In the genomic region with DNA sequence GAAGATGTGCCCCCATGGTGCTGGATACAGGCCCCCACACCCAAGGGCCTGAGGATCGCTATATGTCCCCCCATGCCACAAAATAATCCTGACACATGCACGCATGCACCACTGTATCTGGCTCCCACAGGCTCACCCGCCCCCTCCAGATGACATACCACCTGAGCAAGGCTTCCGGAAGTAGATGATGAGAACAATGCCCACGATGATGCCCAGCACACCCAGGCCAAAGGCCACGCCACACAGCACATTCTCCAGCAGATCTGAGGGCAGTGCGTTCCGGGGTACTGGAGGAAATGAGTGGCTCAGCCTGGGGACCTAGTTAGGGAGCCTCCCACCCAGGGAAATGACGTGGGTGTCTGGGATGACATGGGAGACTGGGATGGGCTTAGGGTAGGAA, we compare ENCODE assay signal across 1 cellular context.
TF ChIP-seq lines count a peak whose summit lies in the region.

No MANE protein-coding gene starts in this region.

TF ChIP-seq in HepG2, 621 proteins besides CTCF, POLR2A, EP300 and RAD21:
- TF ChIP-seq MAFF (IDR thresholded peaks at IDR 0.05; ENCODE audit: low read depth, low read length): no peak
- TF ChIP-seq CREB1 (IDR thresholded peaks at IDR 0.05): peak; percentile 27; the same call in 1 of the 2 replicates
- no peak for TF ChIP-seq CREB1 (CRISPR knock-in tag; IDR thresholded peaks at IDR 0.05)
- TF ChIP-seq JARID2 (CRISPR knock-in tag; IDR thresholded peaks at IDR 0.05; ENCODE audit: insufficient replicate concordance): no peak
- no peak for TF ChIP-seq ESRRA (CRISPR knock-in tag; IDR thresholded peaks at IDR 0.05; ENCODE audit: low read depth)
- TF ChIP-seq HOXD1 (CRISPR knock-in tag; IDR thresholded peaks at IDR 0.05): no peak
- no peak for TF ChIP-seq CHD4 (IDR thresholded peaks at IDR 0.05; ENCODE audit: borderline replicate concordance, low read length)
- no peak for TF ChIP-seq NFE2 (CRISPR knock-in tag; IDR thresholded peaks at IDR 0.05)
